26 cellular contexts compared by ENCODE assay signal in genomic region chr10:122188706-122189105, GRCh38.
A peak's percentile ranks its signal among the peaks of the same experiment; 100 is the strongest.
DNase-seq lines count a peak whose midpoint lies in the region; ATAC-seq and TF ChIP-seq lines count a peak whose summit lies in the region.
"Had no signal": no experiment of that assay in that cellular context is flagged by ENCODE, and none has a peak within 500 bp of the region (broad histone marks: within the 10 kb centered on the region; RNA-seq: fewer than 3 reads in every experiment).

No MANE protein-coding gene starts in this region.

- no peak overlapping the region for H3K4me3 ChIP-seq in right cardiac atrium (ENCODE audit: low read length)
- no peak overlapping the region for H3K4me3 ChIP-seq in sigmoid colon
- no peak overlapping the region for H3K4me3 ChIP-seq in transverse colon
- H3K4me3 ChIP-seq: ascending aorta, heart left ventricle, PC-9, skin epidermis had no signal

- H3K27ac ChIP-seq in VCaP, result peak overlapping the region; percentile 66; the same call in 1 of the 2 replicates
- H3K27ac ChIP-seq in right cardiac atrium (ENCODE audit: low read length), result peak overlapping the region; percentile 3
- peak overlapping the region; percentile 36 to 82 (median 77) for H3K27ac ChIP-seq in sigmoid colon
- peak overlapping the region in 1 of 4 donors; percentile 7 for H3K27ac ChIP-seq in transverse colon
- H3K27ac ChIP-seq: ascending aorta, epithelial cell of prostate, neutrophil, PC-9, skin epidermis had no signal

- H3K27me3 ChIP-seq in right cardiac atrium (ENCODE audit: control insufficient read depth, insufficient read depth) (no peaks in the 10 kb centered on the region), sigmoid colon (no peaks in the 10 kb centered on the region), transverse colon (no peaks in the 10 kb centered on the region)
- H3K27me3 ChIP-seq: ascending aorta, heart left ventricle had no signal

- no peaks in the 10 kb centered on the region for H3K9me3 ChIP-seq in right cardiac atrium (ENCODE audit: control insufficient read depth, low read length)
- H3K9me3 ChIP-seq in sigmoid colon, result no peaks in the 10 kb centered on the region
- no peaks in the 10 kb centered on the region for H3K9me3 ChIP-seq in transverse colon
- H3K9me3 ChIP-seq: ascending aorta, heart left ventricle, neutrophil had no signal

- 68% methylated on average over 11 of the region's 11 CpGs for WGBS in right cardiac atrium
- 93 to 94% methylated on average over 11 of the region's 11 CpGs for WGBS in sigmoid colon, 2 donors
- WGBS in transverse colon (ENCODE audit: low coverage in 1 of 2), 2 donors, result 86% methylated on average over 11 of the region's 11 CpGs; no CpG with 5 or more reads in 1 of the 2 donors

- peak; percentile 37 to 61 for ATAC-seq in right cardiac atrium
- ATAC-seq: stimulated activated naive CD8-positive, alpha-beta T cell treated with anti-CD3 and anti-CD28 coated beads, Interleukin-15, amount 100 ng/mL, for 72 hours had no signal

- H3K36me3 ChIP-seq in sigmoid colon (peaks cover 0 to 6% (median 0%) of the 10 kb centered on the region in 4 donors), transverse colon (no peaks in the 10 kb centered on the region)
- H3K36me3 ChIP-seq: ascending aorta, neutrophil had no signal

- intact Hi-C loops in right cardiac atrium (cut with DNase I) (no loop called here), sigmoid colon (cut with DNase I) (no loop called here), transverse colon (cut with DNase I; ENCODE audit: low total_unique reads) (no loop called here)

- no peak for TF ChIP-seq CTCF in VCaP (conservative IDR thresholded peaks at IDR 0.05)
- no peak for TF ChIP-seq CTCF in sigmoid colon (IDR thresholded peaks at IDR 0.05)
- TF ChIP-seq CTCF in transverse colon (IDR thresholded peaks at IDR 0.05), result no peak

- H3K4me1 ChIP-seq in right cardiac atrium (ENCODE audit: control insufficient read depth, insufficient read depth, low read length) (peaks cover 14% of the 10 kb centered on the region), sigmoid colon (peaks cover 0 to 73% (median 50%) of the 10 kb centered on the region in 4 donors), transverse colon (peaks cover 5 to 19% (median 9%) of the 10 kb centered on the region in 4 donors)

- TF ChIP-seq POLR2A in sigmoid colon (IDR thresholded peaks at IDR 0.05) (no peak), transverse colon (IDR thresholded peaks at IDR 0.05) (no peak)

- DNase-seq in G401 (ENCODE audit: low spot score) (peak; percentile 79), right cardiac atrium (peak in 1 of 3 donors; percentile 26), sigmoid colon (no peak), transverse colon (no peak), NCI-H1436 treated with DMSO at 0.1 percent for 48 hours (lab: John Stamatoyannopoulos, UW) (no peak), NCI-H774 (lab: John Stamatoyannopoulos, UW) (no peak)
- DNase-seq: activated CD4-positive, alpha-beta T cell treated with anti-CD3 and anti-CD28 coated beads, Interleukin-2, amount 10 ng/mL, durations not matched to agents 24 days and 14 days; activated gamma-delta T cell; activated naive CD8-positive, alpha-beta T cell treated with anti-CD3 and anti-CD28 coated beads, Interleukin-2, amount 10 ng/mL, durations not matched to agents 7 days and 5 days; activated T-cell treated with anti-CD3 and anti-CD28 coated beads, Interleukin-2, amount 50 U/mL, for 24 hours; heart left ventricle; KG1; mammary epithelial cell; MM.1S; NCI-H2081 treated with DMSO at 0.1 percent for 48 hours; NCI-H446; PC-9; SHP77 treated with DMSO at 0.1 percent for 48 hours; stimulated activated CD8-positive, alpha-beta memory T cell treated with anti-CD3 and anti-CD28 coated beads, Interleukin-4, amount 100 ng/mL, for 48 hours; stimulated activated naive CD8-positive, alpha-beta T cell treated with anti-CD3 and anti-CD28 coated beads, Interleukin-15, amount 100 ng/mL, for 72 hours; trophoblast cell had no signal

- in situ Hi-C loops in G401 (cut with HindIII; ENCODE audit: low sequenced_read_pairs), result no loop called here
- in situ Hi-C loops in transverse colon (cut with MboI; ENCODE audit: low pct_ligation_motif_present in 1 of 4, low pct_unique_long_range_greater_than_20kb in 1 of 4, low sequenced_read_pairs in 3 of 4), result no loop called here

- TF ChIP-seq EP300 in sigmoid colon (IDR thresholded peaks at IDR 0.05) (no peak), transverse colon (IDR thresholded peaks at IDR 0.05; ENCODE audit: low read depth) (no peak)
